8 cellular contexts compared by ENCODE assay signal in genomic region chr7:99438573-99439480, GRCh38. TPM values are rescaled to one million over a fixed set of nuclear protein-coding genes. Genes with fewer than 3 reads are reported as not detected.
DNase-seq lines count a peak whose midpoint lies in the region; ATAC-seq and TF ChIP-seq lines count a peak whose summit lies in the region.

CPSF4 (plus strand) TSS chr7:99438943; CDS start chr7:99439083, 140 bp downstream.
PTCD1 (minus strand) TSS chr7:99438798; CDS start chr7:99435242, 3,556 bp downstream.

- WGBS in IMR-90 (ENCODE audit: extremely low coverage in 2 of 2, insufficient read length in 1 of 2), 2 experiments: 0% methylated on average over 27 of the region's 89 CpGs; no CpG with 5 or more reads in 1 of the 2 experiments
- WGBS in esophagus, 2 donors: 1% methylated on average over 82 to 89 of the region's 89 CpGs

- peak; percentile 41; the same call in 1 of the 2 replicates for TF ChIP-seq POLR2A in IMR-90 (IDR thresholded peaks at IDR 0.05; ENCODE audit: low read depth, low read length)

- BruUV-seq in IMR-90 (replicated peaks; lab: Mats Ljungman, UMichigan): no TSS peak

- H3K27ac ChIP-seq in IMR-90 (ENCODE audit: insufficient read depth, low read length): peak within 1 kb of the TSS; percentile 80
- H3K27ac ChIP-seq in esophagus (ENCODE audit: low read depth in 2 of 2, low read length in 1 of 2): peak within 1 kb of the TSS; percentile 85 to 86

- H2AK5ac ChIP-seq in IMR-90 (ENCODE audit: low read depth, low read length): peak within 1 kb of the TSS; percentile 64; the same call in 1 of the 2 replicates

- peak within 1 kb of the TSS; percentile 97 for H2AFZ ChIP-seq in IMR-90 (replicated peaks; ENCODE audit: low read length, poor library complexity)

- POLR2A ChIA-PET in IMR-90 (lab: Charles Lee; ENCODE audit: unreplicated experiment): interaction anchor here (0.8 to 1.0 kb wide), 2 partner anchors 30 to 1194 kb away, joined by 4 to 6 read pairs; partner anchors contain the start of genes BUD31 and PDAP1

- peak within 1 kb of the TSS; percentile 61 for H3K4ac ChIP-seq in IMR-90 (ENCODE audit: low read depth, low read length)

- TF ChIP-seq CTCF in IMR-90 (conservative IDR thresholded peaks at IDR 0.05; ENCODE audit: low read depth, low read length): no peak

- CTCF ChIA-PET in IMR-90 (lab: Yijun Ruan, JAX): no interaction called here

- intact Hi-C loops in IMR-90 (cut with micrococcal nuclease): no loop called here

- H4K5ac ChIP-seq in IMR-90 (ENCODE audit: low read depth, low read length): peak within 1 kb of the TSS; percentile 28; the same call in 1 of the 2 replicates

- no peak within 1 kb of the TSS for H2BK120ac ChIP-seq in IMR-90 (ENCODE audit: low read depth, low read length)

- H3K9me1 ChIP-seq in IMR-90 (ENCODE audit: insufficient read depth, low read length): 0 out of 2 replicates have a peak, but pooled peaks cover 10% of the 10 kb centered on the region

- peak within 1 kb of the TSS; percentile 82 for H3K9ac ChIP-seq in IMR-90 (ENCODE audit: low read depth, low read length)
- peak within 1 kb of the TSS; percentile 91 for H3K9ac ChIP-seq in mucosa of stomach (ENCODE audit: low read length)

- H4K20me1 ChIP-seq in IMR-90 (ENCODE audit: insufficient read depth, low read length): peaks cover 16% of the 10 kb centered on the region

- H3K14ac ChIP-seq in IMR-90 (replicated peaks; ENCODE audit: low read depth, low read length): peak within 1 kb of the TSS; percentile 86

- in situ Hi-C loops in IMR-90 (cut with MboI; ENCODE audit: low sequenced_read_pairs): no loop called here

- H3K23ac ChIP-seq in IMR-90 (ENCODE audit: low read depth, low read length): peak within 1 kb of the TSS; percentile 78; the same call in 1 of the 2 replicates

- H3K4me1 ChIP-seq in IMR-90 (ENCODE audit: control insufficient read depth, insufficient read depth, low read length) (peaks cover 6% of the 10 kb centered on the region), esophagus (ENCODE audit: control insufficient read depth in 2 of 2, insufficient read depth in 2 of 2, low read length in 1 of 2) (peaks cover 5 to 18% of the 10 kb centered on the region in 2 donors), mucosa of stomach (ENCODE audit: control insufficient read depth, insufficient read depth, low read length) (peaks cover 9% of the 10 kb centered on the region)

- no peak within 1 kb of the TSS; the same call in 1 of the 2 replicates for H3K18ac ChIP-seq in IMR-90 (ENCODE audit: low read depth, low read length)

- H3K27me3 ChIP-seq in IMR-90 (ENCODE audit: control insufficient read depth, insufficient read depth, low read length) (no peaks in the 10 kb centered on the region), esophagus (ENCODE audit: control insufficient read depth in 1 of 2, insufficient read depth in 2 of 2, low read length in 2 of 2) (no peaks in the 10 kb centered on the region), mucosa of stomach (ENCODE audit: control insufficient read depth, insufficient read depth, low read length) (no peaks in the 10 kb centered on the region)

- peak within 1 kb of the TSS; percentile 85 for H3K4me3 ChIP-seq in IMR-90 (ENCODE audit: insufficient read depth, low read depth, low read length)
- peak within 1 kb of the TSS; percentile 90 to 98 for H3K4me3 ChIP-seq in esophagus (ENCODE audit: low read depth in 1 of 2, low read length in 2 of 2)
- H3K4me3 ChIP-seq in mucosa of stomach (ENCODE audit: low read length): peak within 1 kb of the TSS; percentile 83

- DNase-seq in DMS153 (lab: John Stamatoyannopoulos, UW): peak; percentile 91
- peak; percentile 94 for DNase-seq in IMR-90
- DNase-seq in OCI-M2 (lab: John Stamatoyannopoulos, UW; ENCODE audit: unreplicated experiment): peak; percentile 23
- DNase-seq in activated T-cell treated with anti-CD3 and anti-CD28 coated beads, Interleukin-2, amount 50 U/mL, for 1 hour: peak; percentile 87
- DNase-seq in stimulated activated CD8-positive, alpha-beta memory T cell treated with anti-CD3 and anti-CD28 coated beads, Interleukin-4, amount 100 ng/mL, for 48 hours: peak; percentile 96

- peak within 1 kb of the TSS; percentile 89 for H2AK9ac ChIP-seq in IMR-90 (replicated peaks; ENCODE audit: low read depth, low read length, poor library complexity)

- H2BK5ac ChIP-seq in IMR-90 (ENCODE audit: low read depth, low read length, poor library complexity, severe bottlenecking): peak within 1 kb of the TSS; percentile 30

- H2BK20ac ChIP-seq in IMR-90 (ENCODE audit: low read depth, low read length): no peak within 1 kb of the TSS

- peak within 1 kb of the TSS; percentile 52; the same call in 1 of the 3 replicates for H2BK15ac ChIP-seq in IMR-90 (ENCODE audit: low read depth, low read length)

- dilution Hi-C loops in IMR-90 (cut with HindIII; ENCODE audit: low sequenced_read_pairs, unreplicated experiment): no loop called here

- peaks cover 23 to 52% of the 10 kb centered on the region in 2 experiments for H3K79me1 ChIP-seq in IMR-90 (ENCODE audit: low read depth in 1 of 2, low read length in 2 of 2)

- peak within 1 kb of the TSS; percentile 40 to 82; a peak in 3 of 4 replicates for H4K8ac ChIP-seq in IMR-90 (ENCODE audit: low read depth in 2 of 2, low read length in 2 of 2)

- peak; percentile 93 for ATAC-seq in GM21529 (IDR thresholded peaks at IDR 0.05; ENCODE audit: unreplicated experiment)
- peak; percentile 94 for ATAC-seq in IMR-90 (ENCODE audit: low read depth)

- H4K91ac ChIP-seq in IMR-90 (ENCODE audit: insufficient read depth, low read depth, low read length): peak within 1 kb of the TSS; percentile 31; the same call in 1 of the 2 replicates

- H3K9me3 ChIP-seq in IMR-90 (ENCODE audit: control insufficient read depth, insufficient read depth, low read length) (no peaks in the 10 kb centered on the region), esophagus (ENCODE audit: control insufficient read depth in 2 of 2, insufficient read depth in 1 of 2, low read depth in 1 of 2, low read length in 1 of 2) (no peaks in the 10 kb centered on the region), mucosa of stomach (ENCODE audit: control insufficient read depth, low read length) (no peaks in the 10 kb centered on the region)

- peak within 1 kb of the TSS; percentile 74 for H3K56ac ChIP-seq in IMR-90 (ENCODE audit: extremely low read depth, insufficient read depth, low read length)

- no peak for TF ChIP-seq RAD21 in IMR-90 (IDR thresholded peaks at IDR 0.05; ENCODE audit: low read length)

- H3K4me2 ChIP-seq in IMR-90 (ENCODE audit: low read depth, low read length): peak within 1 kb of the TSS; percentile 89

- H3K36me3 ChIP-seq in IMR-90 (ENCODE audit: control insufficient read depth, insufficient read depth, low read length) (peaks cover 12% of the 10 kb centered on the region), esophagus (ENCODE audit: control insufficient read depth in 2 of 2, insufficient read depth in 2 of 2, low read length in 1 of 2) (peaks cover 3 to 5% of the 10 kb centered on the region in 2 donors), mucosa of stomach (ENCODE audit: control insufficient read depth, insufficient read depth, low read length) (no peaks in the 10 kb centered on the region)

TF ChIP-seq in IMR-90, 13 proteins besides CTCF, POLR2A, EP300 and RAD21:
- TF ChIP-seq BHLHE40 (IDR thresholded peaks at IDR 0.05; ENCODE audit: low read depth, low read length) (peak; percentile 90), MXI1 (IDR thresholded peaks at IDR 0.05; ENCODE audit: borderline replicate concordance, low read depth, low read length) (peak; percentile 67; the same call in 1 of the 2 replicates), FOS (IDR thresholded peaks at IDR 0.05; ENCODE audit: low read depth, low read length) (no peak), USF2 (IDR thresholded peaks at IDR 0.05; ENCODE audit: low read depth, low read length) (no peak), ELK1 (IDR thresholded peaks at IDR 0.05; ENCODE audit: borderline replicate concordance, low read depth, low read length) (no peak), CHD1 (IDR thresholded peaks at IDR 0.05; ENCODE audit: low read depth, low read length) (no peak)

RNA-seq across cellular contexts. Expression of gene CPSF4, which starts in this region (rescaled TPM):
- total RNA-seq in IMR-90 (2012; rRNA removed): 23.8 and 23.9 TPM in 2 replicates
- 38.5 and 44.9 TPM in 2 replicates for polyA plus RNA-seq in IMR-90 (2012; rRNA removed)
- polyA plus RNA-seq in IMR-90 (2012; cell fraction: cytosol; rRNA removed): 16.1 and 26.6 TPM in 2 replicates
- polyA plus RNA-seq in IMR-90 (2012; cell fraction: nucleus; rRNA removed; ENCODE audit: low replicate concordance): 158 and 162 TPM in 2 replicates
- 10 to 100 TPM; 22.5 to 24.3 TPM for polyA plus RNA-seq in esophagus

RNA-seq across cellular contexts. Expression of gene PTCD1, which starts in this region (rescaled TPM):
- total RNA-seq in IMR-90 (2012; rRNA removed): 2.2 and 2.8 TPM in 2 replicates
- polyA plus RNA-seq in IMR-90 (2012; rRNA removed): 4.0 and 4.7 TPM in 2 replicates
- 1.9 and 3.5 TPM in 2 replicates for polyA plus RNA-seq in IMR-90 (2012; cell fraction: cytosol; rRNA removed)
- polyA plus RNA-seq in IMR-90 (2012; cell fraction: nucleus; rRNA removed; ENCODE audit: low replicate concordance): 9.5 and 11.6 TPM in 2 replicates
- 1 to 10 TPM; 3.2 to 3.6 TPM for polyA plus RNA-seq in esophagus

Comparison
In these comparisons a context has a peak if more than half of its experiments do, and no peak if none do; other contexts are left out.
1. Peak in every context shown above with its lines: DNase-seq, ATAC-seq, H3K4me3 ChIP-seq and H3K27ac ChIP-seq.
2. DNase-seq: peak in every context shown above with its lines; median percentile 96 in stimulated activated CD8-positive, alpha-beta memory T cell treated with anti-CD3 and anti-CD28 coated beads, Interleukin-4, amount 100 ng/mL, for 48 hours; 94 in IMR-90; 91 in DMS153; 87 in activated T-cell treated with anti-CD3 and anti-CD28 coated beads, Interleukin-2, amount 50 U/mL, for 1 hour; 23 in OCI-M2.